Comparison of ENCODE assay signal across 21 cellular contexts in genomic region chr19:49713236-49713845, GRCh38. TPM values are rescaled to one million over a fixed set of nuclear protein-coding genes. Genes with fewer than 3 reads are reported as not detected.
A peak's percentile ranks its signal among the peaks of the same experiment; 100 is the strongest.
DNase-seq lines count a peak whose midpoint lies in the region; TF ChIP-seq lines count a peak whose summit lies in the region.
"Had no signal": no experiment of that assay in that cellular context is flagged by ENCODE, and none has a peak within 500 bp of the region (broad histone marks: within the 10 kb centered on the region; RNA-seq: fewer than 3 reads in every experiment).

No MANE protein-coding gene starts in this region.

- intact Hi-C loops in uterus (cut with DNase I; ENCODE audit: low total_unique reads) (no loop called here), A673 (cut with micrococcal nuclease; ENCODE audit: unreplicated experiment) (no loop called here)

- H3K36me3 ChIP-seq in uterus (no peaks in the 10 kb centered on the region), A673 (ENCODE audit: insufficient read depth, low read length, poor library complexity, severe bottlenecking) (no peaks in the 10 kb centered on the region)
- H3K36me3 ChIP-seq: BLaER1 had no signal

- H3K4me1 ChIP-seq in uterus (no peaks in the 10 kb centered on the region), A673 (ENCODE audit: insufficient read depth, low read length, poor library complexity, severe bottlenecking) (no peaks in the 10 kb centered on the region)
- H3K4me1 ChIP-seq: parathyroid adenoma had no signal

- BruUV-seq in A673 (replicated peaks; lab: Mats Ljungman, UMichigan) = no TSS peak

- POLR2A ChIA-PET in A673 (lab: Charles Lee; ENCODE audit: low non-redundant PET) = no interaction called here

- TF ChIP-seq POLR2A in uterus (IDR thresholded peaks at IDR 0.05) = no peak

- DNase-seq in DMS53 (lab: John Stamatoyannopoulos, UW) = peak; percentile 26
- DNase-seq in DMS53 treated with DMSO at 0.1 percent for 48 hours (lab: John Stamatoyannopoulos, UW; ENCODE audit: unreplicated experiment) = no peak
- peak; percentile 81 for DNase-seq in islet precursor cell
- no peak for DNase-seq in uterus
- DNase-seq in A673 (ENCODE audit: low spot score) = no peak
- no peak for DNase-seq in mucosa of gallbladder (ENCODE audit: low spot score)
- DNase-seq: 8988T; activated CD4-positive, alpha-beta T cell treated with anti-CD3 and anti-CD28 coated beads for 48 hours; activated effector memory CD4-positive, alpha-beta T cell treated with Interleukin-2 at 50 U/mL for 16 hours; Calu3; kidney; mammary epithelial cell; naive thymus-derived CD4-positive, alpha-beta T cell; NCI-H187 treated with DMSO at 0.1 percent for 48 hours; small intestine; stimulated activated CD4-positive, alpha-beta T cell treated with anti-CD3 and anti-CD28 coated beads, Interleukin-2, amount 100 ng/mL, for 48 hours; stimulated activated naive CD8-positive, alpha-beta T cell treated with anti-CD3 and anti-CD28 coated beads, Interleukin-15, amount 100 ng/mL, for 72 hours; SW 1271 had no signal

- H3K4me3 ChIP-seq in uterus = no peak overlapping the region
- H3K4me3 ChIP-seq in A673 (ENCODE audit: low read depth, low read length, poor library complexity, severe bottlenecking) = no peak overlapping the region
- H3K4me3 ChIP-seq: BLaER1 had no signal

- peak overlapping the region; percentile 45 to 57 for H3K27ac ChIP-seq in uterus
- H3K27ac ChIP-seq in A673 (ENCODE audit: low read depth, low read length, poor library complexity, severe bottlenecking) = no peak overlapping the region
- H3K27ac ChIP-seq: BLaER1, KMS-11, parathyroid adenoma had no signal

- H3K9me3 ChIP-seq in uterus (no peaks in the 10 kb centered on the region), A673 (ENCODE audit: low read depth, low read length, poor library complexity, severe bottlenecking) (no peaks in the 10 kb centered on the region)
- H3K9me3 ChIP-seq: BLaER1 had no signal

- CTCF ChIA-PET in A673 (lab: Charles Lee) = no interaction called here

- TF ChIP-seq CTCF in uterus (IDR thresholded peaks at IDR 0.05) (no peak), A673 (conservative IDR thresholded peaks at IDR 0.05; ENCODE audit: low read depth, low read length) (no peak)

- H3K27me3 ChIP-seq in uterus = no peaks in the 10 kb centered on the region
- no peaks in the 10 kb centered on the region for H3K27me3 ChIP-seq in A673 (replicated peaks; ENCODE audit: insufficient read depth, low read depth, low read length, poor library complexity)
- H3K27me3 ChIP-seq: BLaER1 had no signal

RNA-seq across cellular contexts. Expression of gene CPT1C, which starts 22.4 kb away (rescaled TPM):
- total RNA-seq in uterus = 10 to 100 TPM in 2 of 4 donors, 1 to 10 TPM in 2; 1.5 to 26.6 (median 12.2) TPM
- 23.3 and 30.0 TPM in 2 replicates for total RNA-seq in A673 (2021)
- 14.2 TPM for total RNA-seq in mucosa of gallbladder

RNA-seq across cellular contexts. Expression of gene ADM5, which starts 23.9 kb away (rescaled TPM):
- total RNA-seq in uterus (1 to 10 TPM in 3 of 4 donors, not detected in 1; 1.3 to 6.0 (median 1.5) TPM), A673 (2021) (4.3 TPM in 2 replicates), mucosa of gallbladder (1.3 TPM)

RNA-seq across cellular contexts. Expression of gene PRMT1, which starts 36.3 kb away (rescaled TPM):
- total RNA-seq in uterus (100 to 1,000 TPM in 3 of 4 donors, 10 to 100 TPM in 1; 78.5 to 274 (median 217) TPM), A673 (2021) (523 and 536 TPM in 2 replicates), mucosa of gallbladder (103 TPM)

RNA-seq across cellular contexts. Expression of gene BCL2L12, which starts 47.6 kb away (rescaled TPM):
- 10 to 100 TPM in 1 of 4 donors, 1 to 10 TPM in 3; 3.1 to 23.8 (median 3.5) TPM for total RNA-seq in uterus
- 97.4 and 99.1 TPM in 2 replicates for total RNA-seq in A673 (2021)
- total RNA-seq in mucosa of gallbladder = 18.9 TPM

RNA-seq across cellular contexts. Expression of gene IRF3, which starts 47.7 kb away (rescaled TPM):
- 100 to 1,000 TPM in 1 of 4 donors, 10 to 100 TPM in 2, 1 to 10 TPM in 1; 8.2 to 106 (median 63.9) TPM for total RNA-seq in uterus
- total RNA-seq in A673 (2021) = 81.7 and 88.0 TPM in 2 replicates
- total RNA-seq in mucosa of gallbladder = 174 TPM

Comparison
In these comparisons a context has a peak if more than half of its experiments do, and no peak if none do; other contexts are left out.
1. DNase-seq: peak in DMS53 (single experiment) and islet precursor cell (single experiment); none in DMS53 treated with DMSO at 0.1 percent for 48 hours (single experiment), uterus (0 of 2), A673 (single experiment) and mucosa of gallbladder (single experiment).